10 cellular contexts compared by ENCODE assay signal in the genomic region with DNA sequence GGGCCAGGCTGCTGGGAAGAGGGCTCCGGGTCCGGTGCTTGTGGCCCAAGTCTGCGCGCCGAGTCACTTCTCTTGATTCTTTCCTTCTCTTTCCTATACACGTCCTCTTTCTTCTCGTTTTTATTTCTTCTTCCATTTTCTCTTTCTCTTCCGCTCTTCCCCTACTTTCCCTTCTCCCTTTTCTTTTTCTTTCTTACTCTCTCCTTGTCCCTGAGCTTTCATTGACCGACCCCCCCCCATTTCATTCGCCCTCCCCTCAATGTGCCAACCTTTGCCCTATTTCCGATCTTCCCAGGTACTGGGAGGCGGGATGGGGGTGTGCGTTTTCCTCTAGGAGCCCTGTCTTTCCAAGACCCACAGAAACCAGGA. TPM values are rescaled to one million over a fixed set of nuclear protein-coding genes. Genes with fewer than 3 reads are reported as not detected.
DNase-seq lines count a peak whose midpoint lies in the region; ATAC-seq and TF ChIP-seq lines count a peak whose summit lies in the region.
"Had no signal": no experiment of that assay in that cellular context is flagged by ENCODE, and none has a peak within 500 bp of the region (broad histone marks: within the 10 kb centered on the region; RNA-seq: fewer than 3 reads in every experiment).

No MANE protein-coding gene starts in this region.

- no peaks in the 10 kb centered on the region for H3K9me3 ChIP-seq in mucosa of descending colon

- POLR2A ChIA-PET in activated naive CD8-positive, alpha-beta T cell treated with anti-CD3 and anti-CD28 coated beads, Interleukin-2, amount 10 ng/mL, durations not matched to agents 7 days and 5 days (lab: Charles Lee): no interaction called here

- H3K4me1 ChIP-seq in foreskin keratinocyte (no peaks in the 10 kb centered on the region), mucosa of descending colon (ENCODE audit: low read depth) (peaks cover 19% of the 10 kb centered on the region)

- H3K36me3 Mint-ChIP-seq in activated naive CD8-positive, alpha-beta T cell treated with anti-CD3 and anti-CD28 coated beads, Interleukin-2, amount 10 ng/mL, durations not matched to agents 7 days and 5 days: peaks cover 2% of the 10 kb centered on the region
- H3K36me3 Mint-ChIP-seq in natural killer cell: peaks cover 4% of the 10 kb centered on the region

- H3K4me3 ChIP-seq in GM08714 (ENCODE audit: low read length): peak overlapping the region; percentile 38; the same call in 1 of the 2 replicates
- no peak overlapping the region for H3K4me3 ChIP-seq in mucosa of descending colon

- H3K4me1 Mint-ChIP-seq in activated naive CD8-positive, alpha-beta T cell treated with anti-CD3 and anti-CD28 coated beads, Interleukin-2, amount 10 ng/mL, durations not matched to agents 7 days and 5 days: peaks cover 25% of the 10 kb centered on the region
- peaks cover 0 to 19% of the 10 kb centered on the region in 2 donors for H3K4me1 Mint-ChIP-seq in natural killer cell

- peaks cover 88% of the 10 kb centered on the region for H3K27me3 Mint-ChIP-seq in activated naive CD8-positive, alpha-beta T cell treated with anti-CD3 and anti-CD28 coated beads, Interleukin-2, amount 10 ng/mL, durations not matched to agents 7 days and 5 days
- H3K27me3 Mint-ChIP-seq in natural killer cell (ENCODE audit: low read depth in 2 of 2): peaks cover 68 to 73% of the 10 kb centered on the region in 2 donors

- peaks cover 3% of the 10 kb centered on the region for H3K9me3 Mint-ChIP-seq in activated naive CD8-positive, alpha-beta T cell treated with anti-CD3 and anti-CD28 coated beads, Interleukin-2, amount 10 ng/mL, durations not matched to agents 7 days and 5 days
- H3K9me3 Mint-ChIP-seq in natural killer cell: peaks cover 2 to 6% of the 10 kb centered on the region in 2 donors

- ATAC-seq in activated naive CD8-positive, alpha-beta T cell treated with anti-CD3 and anti-CD28 coated beads, Interleukin-2, amount 10 ng/mL, durations not matched to agents 7 days and 5 days (ENCODE audit: low read depth): no peak
- no peak for ATAC-seq in natural killer cell
- ATAC-seq in foreskin keratinocyte: no peak
- no peak for ATAC-seq in GM21390 (IDR thresholded peaks at IDR 0.05; ENCODE audit: unreplicated experiment)
- no peak for ATAC-seq in mucosa of descending colon

- peak overlapping the region; percentile 55 for H3K4me3 Mint-ChIP-seq in activated naive CD8-positive, alpha-beta T cell treated with anti-CD3 and anti-CD28 coated beads, Interleukin-2, amount 10 ng/mL, durations not matched to agents 7 days and 5 days
- H3K4me3 Mint-ChIP-seq in natural killer cell: peak overlapping the region; percentile 64

- DNase-seq in NCI-H1092 treated with DMSO at 0.1 percent for 48 hours (lab: John Stamatoyannopoulos, UW): peak; percentile 51
- no peak for DNase-seq in NCI-H1092 (lab: John Stamatoyannopoulos, UW)
- DNase-seq in activated naive CD8-positive, alpha-beta T cell treated with anti-CD3 and anti-CD28 coated beads, Interleukin-2, amount 10 ng/mL, durations not matched to agents 7 days and 5 days: no peak
- DNase-seq in natural killer cell: no peak
- no peak for DNase-seq in foreskin keratinocyte
- DNase-seq in mucosa of descending colon: no peak
- DNase-seq: activated naive CD4-positive, alpha-beta T cell treated with Interleukin-2 at 50 U/mL for 16 hours had no signal

- no peaks in the 10 kb centered on the region for H3K36me3 ChIP-seq in mucosa of descending colon (ENCODE audit: low read depth)

- H3K27ac Mint-ChIP-seq in activated naive CD8-positive, alpha-beta T cell treated with anti-CD3 and anti-CD28 coated beads, Interleukin-2, amount 10 ng/mL, durations not matched to agents 7 days and 5 days: peak overlapping the region; percentile 79
- H3K27ac Mint-ChIP-seq in natural killer cell: no peak overlapping the region

- intact Hi-C loops in natural killer cell (cut with micrococcal nuclease) (no loop called here), mucosa of descending colon (cut with DNase I, micrococcal nuclease) (no loop called here)

- H3K27ac ChIP-seq in foreskin keratinocyte: no peak overlapping the region

- peaks cover 94% of the 10 kb centered on the region for H3K27me3 ChIP-seq in foreskin keratinocyte

- no peak for TF ChIP-seq CTCF in natural killer cell (IDR thresholded peaks at IDR 0.05)
- no peak for TF ChIP-seq CTCF in foreskin keratinocyte (conservative IDR thresholded peaks at IDR 0.05)
- no peak for TF ChIP-seq CTCF in mucosa of descending colon (IDR thresholded peaks at IDR 0.05)

RNA-seq across cellular contexts. Expression of a gene that starts 1.8 kb away (rescaled TPM):
- total RNA-seq in activated naive CD8-positive, alpha-beta T cell treated with anti-CD3 and anti-CD28 coated beads, Interleukin-2, amount 10 ng/mL, durations not matched to agents 7 days and 5 days: not detected
- total RNA-seq in natural killer cell (not detected), foreskin keratinocyte (under 0.01 and 0.14 TPM in 2 replicates), mucosa of descending colon (under 1 TPM; 0.06 to 0.87 (median 0.14) TPM)
- polyA plus RNA-seq in foreskin keratinocyte: under 0.01 TPM in 2 replicates
- total RNA-seq: T-helper 2 cell treated with Interferon-gamma antibody and Interleukin-4, amounts not matched to agents 100 ng/mL and 5 ng/mL, for 36 hours had no signal
